Comparison of ENCODE assay signal across 9 cellular contexts in genomic region chr18:9094307-9095226, GRCh38. TPM values are rescaled to one million over a fixed set of nuclear protein-coding genes. Genes with fewer than 3 reads are reported as not detected.
DNase-seq lines count a peak whose midpoint lies in the region; ATAC-seq and TF ChIP-seq lines count a peak whose summit lies in the region.
"Had no signal": no experiment of that assay in that cellular context is flagged by ENCODE, and none has a peak within 500 bp of the region (broad histone marks: within the 10 kb centered on the region; RNA-seq: fewer than 3 reads in every experiment).

No MANE protein-coding gene starts in this region.

- H3K27ac ChIP-seq in epithelial cell of prostate (peak overlapping the region; percentile 6), vagina (no peak overlapping the region), aorta (ENCODE audit: low read depth in 1 of 2, low read length in 2 of 2) (no peak overlapping the region)

- no peaks in the 10 kb centered on the region for H3K27me3 ChIP-seq in vagina
- no peaks in the 10 kb centered on the region for H3K27me3 ChIP-seq in aorta (ENCODE audit: control insufficient read depth in 1 of 2, insufficient read depth in 2 of 2, low read length in 1 of 2)

- intact Hi-C loops in vagina (cut with DNase I), result no loop called here
- intact Hi-C loops in aorta (cut with DNase I), result no loop called here

- ATAC-seq in GM18868 (IDR thresholded peaks at IDR 0.05; ENCODE audit: unreplicated experiment), result peak; percentile 45
- no peak for ATAC-seq in aorta (ENCODE audit: low FRiP score)
- no peak for ATAC-seq in HG03045 (IDR thresholded peaks at IDR 0.05; ENCODE audit: unreplicated experiment)

- no peaks in the 10 kb centered on the region for H3K9me3 ChIP-seq in vagina
- no peaks in the 10 kb centered on the region for H3K9me3 ChIP-seq in aorta (ENCODE audit: control insufficient read depth, low read length)

- TF ChIP-seq CTCF in WI38 (IDR thresholded peaks at IDR 0.05; ENCODE audit: low read depth, low read length), result no peak
- TF ChIP-seq CTCF in vagina (IDR thresholded peaks at IDR 0.05), result no peak

- H3K4me3 ChIP-seq in WI38 (ENCODE audit: low read depth, low read length) (peak overlapping the region; percentile 2; the same call in 1 of the 2 replicates), vagina (no peak overlapping the region), aorta (ENCODE audit: low read length in 2 of 2) (no peak overlapping the region)

- no peak for TF ChIP-seq POLR2A in vagina (IDR thresholded peaks at IDR 0.05)

- no peaks in the 10 kb centered on the region for H3K36me3 ChIP-seq in vagina
- H3K36me3 ChIP-seq in aorta (ENCODE audit: control insufficient read depth in 1 of 2, insufficient read depth in 2 of 2, low read length in 1 of 2), result no peaks in the 10 kb centered on the region

- no peak for DNase-seq in epithelial cell of prostate (ENCODE audit: low read depth, low spot score)
- peak in 2 of 3 donors; percentile 57 to 62 for DNase-seq in stimulated activated CD4-positive, alpha-beta T cell treated with anti-CD3 and anti-CD28 coated beads, Interleukin-12 subunit alpha, Interleukin-12 subunit beta, amount 100 ng/mL, for 48 hours (ENCODE audit: low read depth in 2 of 3, low spot score in 1 of 3)
- DNase-seq in vagina (ENCODE audit: extremely low spot score in 2 of 2), result no peak
- DNase-seq in aorta, result no peak
- DNase-seq in NAMALWA (ENCODE audit: low spot score), result no peak
- DNase-seq: mesendoderm had no signal

- H3K4me1 ChIP-seq in vagina (no peaks in the 10 kb centered on the region), aorta (ENCODE audit: control insufficient read depth in 1 of 2, insufficient read depth in 2 of 2, low read length in 2 of 2) (peaks cover 0 to 2% of the 10 kb centered on the region in 2 donors)

- WGBS in aorta, 2 donors, result 59 to 64% methylated on average over 7 of the region's 7 CpGs

RNA-seq across cellular contexts. Expression of gene NDUFV2, which starts 7.9 kb away (rescaled TPM):
- 75.1 TPM for total RNA-seq in vagina
- 100 to 1,000 TPM in 1 of 2 donors, 10 to 100 TPM in 1; 83.8 to 112 TPM for total RNA-seq in aorta
- polyA plus RNA-seq in aorta, result 100 to 1,000 TPM; 114 to 150 TPM

RNA-seq across cellular contexts. Expression of gene ANKRD12, which starts 42.0 kb away (rescaled TPM):
- total RNA-seq in vagina (53.5 TPM), aorta (100 to 1,000 TPM in 1 of 2 donors, 10 to 100 TPM in 1; 86.5 to 112 TPM)
- polyA plus RNA-seq in aorta, result 10 to 100 TPM in 1 of 2 donors, 1 to 10 TPM in 1; 7.6 to 13.4 TPM

Comparison
In these comparisons a context has a peak if more than half of its experiments do, and no peak if none do; other contexts are left out.
1. DNase-seq: peak in stimulated activated CD4-positive, alpha-beta T cell treated with anti-CD3 and anti-CD28 coated beads, Interleukin-12 subunit alpha, Interleukin-12 subunit beta, amount 100 ng/mL, for 48 hours (2 of 3); none in epithelial cell of prostate (single experiment), vagina (0 of 2), aorta (0 of 2) and NAMALWA (single experiment).